Comparison of ENCODE assay signal across 10 cellular contexts in the genomic region with DNA sequence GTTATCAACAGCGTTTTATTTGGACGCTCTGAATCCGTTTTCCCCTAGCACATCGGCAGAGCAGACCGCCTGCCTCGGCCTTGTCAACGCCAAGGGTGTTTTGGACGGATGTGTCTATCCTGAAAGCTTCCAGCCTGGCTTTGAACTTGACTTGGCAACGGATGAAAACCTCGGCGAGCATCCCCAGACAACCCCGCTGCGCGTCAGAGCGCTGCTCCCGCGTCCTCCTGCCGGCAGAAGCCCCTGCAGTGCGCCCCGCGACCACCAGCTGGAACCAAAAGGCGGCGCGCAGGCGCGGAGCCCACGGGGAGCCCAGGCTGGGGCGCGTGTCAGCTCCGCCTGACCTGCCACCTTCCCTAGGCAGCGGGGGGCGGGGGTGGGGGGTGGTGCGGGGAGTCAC. TPM values are rescaled to one million over a fixed set of nuclear protein-coding genes. Genes with fewer than 3 reads are reported as not detected.
DNase-seq lines count a peak whose midpoint lies in the region; ATAC-seq, FAIRE-seq and TF ChIP-seq lines count a peak whose summit lies in the region.
"Had no signal": no experiment of that assay in that cellular context is flagged by ENCODE, and none has a peak within 500 bp of the region (broad histone marks: within the 10 kb centered on the region; RNA-seq: fewer than 3 reads in every experiment).

No MANE protein-coding gene starts in this region.

- peak; percentile 54 to 55 for ATAC-seq in stimulated activated naive B cell treated with anti-CD40 and anti-IgM and Interleukin-4, amounts not matched to agents 10 μg/mL and 1 μg/mL and 100 μg/mL, for 72 hours (replicated peaks)
- ATAC-seq in activated CD4-positive, CD25-positive, alpha-beta regulatory T cell treated with anti-CD3 and anti-CD28 coated beads, Interleukin-2, amount 50 U/mL, for 24 hours = no peak
- no peak for ATAC-seq in GM19328 (IDR thresholded peaks at IDR 0.05; ENCODE audit: unreplicated experiment)

- TF ChIP-seq POLR2A in esophagus squamous epithelium (IDR thresholded peaks at IDR 0.05) = no peak

- no peaks in the 10 kb centered on the region for H3K9me3 Mint-ChIP-seq in stimulated activated naive B cell treated with anti-CD40 and anti-IgM and Interleukin-4, amounts not matched to agents 10 μg/mL and 1 μg/mL and 100 μg/mL, for 72 hours

- TF ChIP-seq CTCF in kidney (IDR thresholded peaks at IDR 0.05; ENCODE audit: borderline replicate concordance, extremely low read depth, insufficient read depth) (no peak), esophagus squamous epithelium (IDR thresholded peaks at IDR 0.05) (no peak)

- H3K27me3 Mint-ChIP-seq in stimulated activated naive B cell treated with anti-CD40 and anti-IgM and Interleukin-4, amounts not matched to agents 10 μg/mL and 1 μg/mL and 100 μg/mL, for 72 hours = peaks cover 11 to 24% of the 10 kb centered on the region in 2 donors

- H3K36me3 ChIP-seq in MG63 (no peaks in the 10 kb centered on the region), kidney (ENCODE audit: control insufficient read depth in 1 of 2, insufficient read depth in 2 of 2, low read length in 2 of 2) (no peaks in the 10 kb centered on the region), esophagus squamous epithelium (no peaks in the 10 kb centered on the region)

- H3K27me3 ChIP-seq in MG63 (no peaks in the 10 kb centered on the region), esophagus squamous epithelium (peaks cover 0 to 59% (median 0%) of the 10 kb centered on the region in 4 donors)

- H3K4me1 ChIP-seq in kidney (ENCODE audit: control insufficient read depth in 1 of 2, insufficient read depth in 1 of 2, low read depth in 1 of 2, low read length in 2 of 2) (peaks cover 0 to 2% of the 10 kb centered on the region in 2 donors), esophagus squamous epithelium (peaks cover 4 to 14% (median 5%) of the 10 kb centered on the region in 3 donors)

- FAIRE-seq in kidney (lab: Jason Lieb, UNC) = no peak
- FAIRE-seq: GM18507 had no signal

- H3K36me3 Mint-ChIP-seq in stimulated activated naive B cell treated with anti-CD40 and anti-IgM and Interleukin-4, amounts not matched to agents 10 μg/mL and 1 μg/mL and 100 μg/mL, for 72 hours = no peaks in the 10 kb centered on the region

- 9 to 20% methylated on average over 15 to 28 of the region's 33 CpGs for WGBS in esophagus squamous epithelium, 2 donors

- no peak overlapping the region for H3K27ac Mint-ChIP-seq in stimulated activated naive B cell treated with anti-CD40 and anti-IgM and Interleukin-4, amounts not matched to agents 10 μg/mL and 1 μg/mL and 100 μg/mL, for 72 hours

- H3K9me3 ChIP-seq in MG63 (no peaks in the 10 kb centered on the region), kidney (ENCODE audit: control insufficient read depth in 1 of 2, low read length in 2 of 2) (no peaks in the 10 kb centered on the region), esophagus squamous epithelium (no peaks in the 10 kb centered on the region)

- H3K9ac ChIP-seq in kidney (ENCODE audit: low read length in 2 of 2) = no peak overlapping the region

- H3K4me3 ChIP-seq in MG63 (no peak overlapping the region), kidney (ENCODE audit: low read length in 2 of 2) (peak overlapping the region in 1 of 2 donors; percentile 48), esophagus squamous epithelium (peak overlapping the region in 2 of 4 donors; percentile 33 to 57)

- peaks cover 4 to 6% of the 10 kb centered on the region in 2 donors for H3K4me1 Mint-ChIP-seq in stimulated activated naive B cell treated with anti-CD40 and anti-IgM and Interleukin-4, amounts not matched to agents 10 μg/mL and 1 μg/mL and 100 μg/mL, for 72 hours

- intact Hi-C loops in kidney (cut with DNase I) (no loop called here), esophagus squamous epithelium (cut with DNase I) (no loop called here)

- H3K4me3 Mint-ChIP-seq in stimulated activated naive B cell treated with anti-CD40 and anti-IgM and Interleukin-4, amounts not matched to agents 10 μg/mL and 1 μg/mL and 100 μg/mL, for 72 hours = peak overlapping the region; percentile 44 to 69

- DNase-seq in MG63 = peak; percentile 13
- peak; percentile 17 for DNase-seq in dermis blood vessel endothelial cell
- peak; percentile 68 for DNase-seq in kidney
- DNase-seq in stimulated activated naive B cell treated with anti-CD40 and anti-IgM and Interleukin-4, amounts not matched to agents 10 μg/mL and 1 μg/mL and 100 μg/mL, for 72 hours = no peak
- no peak for DNase-seq in activated effector memory CD4-positive, alpha-beta T cell treated with anti-CD3 and anti-CD28 coated beads, Interleukin-2, amount 50 U/mL, for 16 hours
- DNase-seq in esophagus squamous epithelium (lab: John Stamatoyannopoulos, UW) = no peak
- DNase-seq: NCI-H510A treated with DMSO at 0.1 percent for 48 hours had no signal

- H3K27ac ChIP-seq in kidney (ENCODE audit: low read depth in 2 of 2, low read length in 2 of 2) = no peak overlapping the region
- H3K27ac ChIP-seq in esophagus squamous epithelium = no peak overlapping the region

RNA-seq across cellular contexts. Expression of gene ARL8B, which starts 26.2 kb away (rescaled TPM):
- total RNA-seq in MG63 (2014; rRNA removed; shearing (Covaris generic); ENCODE audit: low replicate concordance) = 41.0 and 73.9 TPM in 2 replicates
- 48.2 and 63.5 TPM in 2 replicates for total RNA-seq in dermis blood vessel endothelial cell
- 62.7 TPM for total RNA-seq in kidney
- 49.1 TPM for polyA plus RNA-seq in kidney (ENCODE audit: insufficient read depth, low read depth, low replicate concordance)
- 10 to 100 TPM; 42.9 to 71.9 (median 51.7) TPM for total RNA-seq in esophagus squamous epithelium

Comparison
In these comparisons a context has a peak if more than half of its experiments do, and no peak if none do; other contexts are left out.
1. DNase-seq: peak in MG63 (single experiment), dermis blood vessel endothelial cell (single experiment) and kidney (single experiment); none in stimulated activated naive B cell treated with anti-CD40 and anti-IgM and Interleukin-4, amounts not matched to agents 10 μg/mL and 1 μg/mL and 100 μg/mL, for 72 hours (single experiment), activated effector memory CD4-positive, alpha-beta T cell treated with anti-CD3 and anti-CD28 coated beads, Interleukin-2, amount 50 U/mL, for 16 hours (single experiment) and esophagus squamous epithelium (single experiment).
2. ATAC-seq: peak in stimulated activated naive B cell treated with anti-CD40 and anti-IgM and Interleukin-4, amounts not matched to agents 10 μg/mL and 1 μg/mL and 100 μg/mL, for 72 hours (2 of 2); none in activated CD4-positive, CD25-positive, alpha-beta regulatory T cell treated with anti-CD3 and anti-CD28 coated beads, Interleukin-2, amount 50 U/mL, for 24 hours (0 of 2) and GM19328 (single experiment).